ENCODE assay signal across 9 cellular contexts in genomic region chr19:54478677-54479266, GRCh38. TPM values are rescaled to one million over a fixed set of nuclear protein-coding genes. Genes with fewer than 3 reads are reported as not detected.
DNase-seq lines count a peak whose midpoint lies in the region; ATAC-seq and TF ChIP-seq lines count a peak whose summit lies in the region.
"Had no signal": no experiment of that assay in that cellular context is flagged by ENCODE, and none has a peak within 500 bp of the region (broad histone marks: within the 10 kb centered on the region; RNA-seq: fewer than 3 reads in every experiment).

No MANE protein-coding gene starts in this region.

- H3K36me3 ChIP-seq in heart right ventricle: no peaks in the 10 kb centered on the region

- no peak overlapping the region for H3K27ac Mint-ChIP-seq in activated CD4-positive, alpha-beta memory T cell treated with anti-CD3 and anti-CD28 coated beads for 36 hours
- H3K27ac Mint-ChIP-seq in immature natural killer cell: no peak overlapping the region
- no peak overlapping the region for H3K27ac Mint-ChIP-seq in type B pancreatic cell
- H3K27ac Mint-ChIP-seq: dendritic cell treated with granulocyte-macrophage colony-stimulating factor and Interleukin-4, amounts not matched to agents 40 ng/mL and 50 ng/mL, for 4 days had no signal

- H3K4me3 ChIP-seq in heart right ventricle: no peak overlapping the region

- no peaks in the 10 kb centered on the region for H3K36me3 Mint-ChIP-seq in activated CD4-positive, alpha-beta memory T cell treated with anti-CD3 and anti-CD28 coated beads for 36 hours
- no peaks in the 10 kb centered on the region for H3K36me3 Mint-ChIP-seq in immature natural killer cell
- H3K36me3 Mint-ChIP-seq in type B pancreatic cell: no peaks in the 10 kb centered on the region

- no peak for DNase-seq in heart right ventricle
- DNase-seq in cardiac septum (ENCODE audit: low spot score): no peak
- peak; percentile 7 for DNase-seq in NCI-H128 (lab: John Stamatoyannopoulos, UW; ENCODE audit: unreplicated experiment)
- DNase-seq in activated CD4-positive, alpha-beta memory T cell treated with anti-CD3 and anti-CD28 coated beads for 36 hours: peak; percentile 31
- DNase-seq in immature natural killer cell: peak; percentile 46 to 61 (median 55)
- DNase-seq in type B pancreatic cell (ENCODE audit: extremely low spot score, unreplicated experiment): no peak
- DNase-seq in putamen (ENCODE audit: low spot score): no peak
- DNase-seq in stimulated activated CD4-positive, alpha-beta T cell treated with anti-CD3 and anti-CD28 coated beads, Interleukin-4, amount 100 ng/mL, for 1 hour: no peak

- H3K4me1 Mint-ChIP-seq in activated CD4-positive, alpha-beta memory T cell treated with anti-CD3 and anti-CD28 coated beads for 36 hours (ENCODE audit: low read depth): peaks cover 2% of the 10 kb centered on the region
- H3K4me1 Mint-ChIP-seq in immature natural killer cell (peaks cover 32 to 48% of the 10 kb centered on the region in 2 donors), type B pancreatic cell (ENCODE audit: unreplicated experiment) (peaks cover 23% of the 10 kb centered on the region)

- TF ChIP-seq CTCF in heart right ventricle (IDR thresholded peaks at IDR 0.05) (peak; percentile 12 to 74 (median 62)), type B pancreatic cell (conservative IDR thresholded peaks at IDR 0.05) (peak; percentile 78)

- peak in 3 of 8 donors; percentile 29 to 54 (median 37) for ATAC-seq in heart right ventricle

- peaks cover 0 to 76% (median 6%) of the 10 kb centered on the region in 7 donors for H3K27me3 ChIP-seq in heart right ventricle

- H3K27me3 Mint-ChIP-seq in activated CD4-positive, alpha-beta memory T cell treated with anti-CD3 and anti-CD28 coated beads for 36 hours: peaks cover 24% of the 10 kb centered on the region
- H3K27me3 Mint-ChIP-seq in immature natural killer cell (ENCODE audit: low read depth in 3 of 3) (peaks cover 12 to 23% (median 14%) of the 10 kb centered on the region in 3 donors), type B pancreatic cell (peaks cover 23% of the 10 kb centered on the region)

- no peak overlapping the region for H3K4me3 Mint-ChIP-seq in activated CD4-positive, alpha-beta memory T cell treated with anti-CD3 and anti-CD28 coated beads for 36 hours
- H3K4me3 Mint-ChIP-seq in immature natural killer cell: peak overlapping the region in 1 of 5 donors; percentile 12
- no peak overlapping the region for H3K4me3 Mint-ChIP-seq in type B pancreatic cell
- H3K4me3 Mint-ChIP-seq: dendritic cell treated with granulocyte-macrophage colony-stimulating factor and Interleukin-4, amounts not matched to agents 40 ng/mL and 50 ng/mL, for 4 days had no signal

- H3K4me1 ChIP-seq in heart right ventricle: peaks cover 0 to 29% (median 2%) of the 10 kb centered on the region in 9 donors

- no peaks in the 10 kb centered on the region for H3K9me3 Mint-ChIP-seq in activated CD4-positive, alpha-beta memory T cell treated with anti-CD3 and anti-CD28 coated beads for 36 hours
- H3K9me3 Mint-ChIP-seq in immature natural killer cell (no peaks in the 10 kb centered on the region), type B pancreatic cell (no peaks in the 10 kb centered on the region)
- H3K9me3 Mint-ChIP-seq: dendritic cell treated with granulocyte-macrophage colony-stimulating factor and Interleukin-4, amounts not matched to agents 40 ng/mL and 50 ng/mL, for 4 days had no signal

- POLR2A ChIA-PET in activated CD4-positive, alpha-beta memory T cell treated with anti-CD3 and anti-CD28 coated beads for 36 hours (lab: Charles Lee): no interaction called here

- no peak overlapping the region for H3K27ac ChIP-seq in heart right ventricle

- H3K9me3 ChIP-seq in heart right ventricle: no peaks in the 10 kb centered on the region

- intact Hi-C loops in heart right ventricle (cut with DNase I): no loop called here
- intact Hi-C loops in cardiac septum (cut with DNase I): no loop called here
- intact Hi-C loops in activated CD4-positive, alpha-beta memory T cell treated with anti-CD3 and anti-CD28 coated beads for 36 hours (cut with micrococcal nuclease): loop anchor here (1.0 kb wide), 1 partner anchor 198 kb away; no protein-coding TSS in a partner anchor

- CTCF ChIA-PET in activated CD4-positive, alpha-beta memory T cell treated with anti-CD3 and anti-CD28 coated beads for 36 hours (lab: Charles Lee): interaction anchor here (0.6 to 6.5 kb wide), 9 partner anchors 8 to 203 kb away, joined by 3 to 77 read pairs (median 4); partner anchors contain the start of gene LENG8

- WGBS in heart right ventricle, 2 donors: 17 to 19% methylated on average over 10 of the region's 10 CpGs

RNA-seq across cellular contexts. Expression of gene CDC42EP5, which starts 5.7 kb away (rescaled TPM):
- total RNA-seq in heart right ventricle (10 to 100 TPM in 5 of 10 donors, 1 to 10 TPM in 5; 5.3 to 22.8 (median 9.7) TPM), cardiac septum (14.2 TPM), type B pancreatic cell (ENCODE audit: low replicate concordance) (16.1 and 24.3 TPM in 2 replicates)
- polyA plus RNA-seq in heart right ventricle (10 to 100 TPM; 11.2 to 21.9 TPM), immature natural killer cell (not detected)
- total RNA-seq in activated CD4-positive, alpha-beta memory T cell treated with anti-CD3 and anti-CD28 coated beads for 36 hours: not detected

RNA-seq across cellular contexts. Expression of gene LENG9, which starts 15.2 kb away (rescaled TPM):
- total RNA-seq in heart right ventricle (1 to 10 TPM; 1.0 to 4.2 (median 1.5) TPM), cardiac septum (2.9 TPM), type B pancreatic cell (ENCODE audit: low replicate concordance) (3.9 and 4.2 TPM in 2 replicates)
- polyA plus RNA-seq in heart right ventricle (1 to 10 TPM; 1.6 to 2.6 TPM), immature natural killer cell (under 1 TPM in 1 of 3 donors, not detected in 2; 0.75 TPM)
- 1 to 10 TPM; 5.3 to 5.6 TPM for total RNA-seq in activated CD4-positive, alpha-beta memory T cell treated with anti-CD3 and anti-CD28 coated beads for 36 hours

RNA-seq across cellular contexts. Expression of gene LAIR2, which starts 23.9 kb away (rescaled TPM):
- total RNA-seq in heart right ventricle (1 to 10 TPM in 1 of 10 donors, under 1 TPM in 1, not detected in 8; 0.76 to 2.5 TPM), cardiac septum (not detected), type B pancreatic cell (ENCODE audit: low replicate concordance) (not detected in 2 replicates)
- polyA plus RNA-seq in heart right ventricle (not detected), immature natural killer cell (100 to 1,000 TPM in 2 of 3 donors, 10 to 100 TPM in 1; 77.7 to 463 (median 183) TPM)
- total RNA-seq in activated CD4-positive, alpha-beta memory T cell treated with anti-CD3 and anti-CD28 coated beads for 36 hours: not detected

RNA-seq across cellular contexts. Expression of gene LENG8, which starts 29.8 kb away (rescaled TPM):
- total RNA-seq in heart right ventricle: 10 to 100 TPM; 45.5 to 76.2 (median 56.8) TPM
- polyA plus RNA-seq in heart right ventricle: 100 to 1,000 TPM in 1 of 2 donors, 10 to 100 TPM in 1; 34.3 to 194 TPM
- total RNA-seq in cardiac septum: 86.5 TPM
- 100 to 1,000 TPM; 163 to 176 TPM for total RNA-seq in activated CD4-positive, alpha-beta memory T cell treated with anti-CD3 and anti-CD28 coated beads for 36 hours
- 1 to 10 TPM; 3.2 to 8.6 (median 3.2) TPM for polyA plus RNA-seq in immature natural killer cell
- total RNA-seq in type B pancreatic cell (ENCODE audit: low replicate concordance): 135 and 196 TPM in 2 replicates

Comparison
In these comparisons a context has a peak if more than half of its experiments do, and no peak if none do; other contexts are left out.
1. DNase-seq: peak in NCI-H128 (single experiment), activated CD4-positive, alpha-beta memory T cell treated with anti-CD3 and anti-CD28 coated beads for 36 hours (single experiment) and immature natural killer cell (3 of 3); none in heart right ventricle (0 of 2), cardiac septum (single experiment), type B pancreatic cell (single experiment), putamen (single experiment) and stimulated activated CD4-positive, alpha-beta T cell treated with anti-CD3 and anti-CD28 coated beads, Interleukin-4, amount 100 ng/mL, for 1 hour (single experiment).
2. RNA of gene CDC42EP5, which starts 5.7 kb away (total RNA-seq): 16.1 to 24.3 TPM in type B pancreatic cell, 14.2 TPM in cardiac septum (single experiment) and 5.3 to 22.8 TPM in heart right ventricle; not detected in activated CD4-positive, alpha-beta memory T cell treated with anti-CD3 and anti-CD28 coated beads for 36 hours; every median in the first group is over 4 times any median in the second.